Comparison of ENCODE assay signal across 1 cellular context in genomic region chr11:47943721-47944554, GRCh38.
TF ChIP-seq lines count a peak whose summit lies in the region.

No MANE protein-coding gene starts in this region.

TF ChIP-seq in H1, 55 proteins besides CTCF, POLR2A, EP300 and RAD21:
- TF ChIP-seq POU5F1 (IDR thresholded peaks at IDR 0.05; ENCODE audit: low read depth, low read length), result no peak
- no peak for TF ChIP-seq SIX5 (IDR thresholded peaks at IDR 0.05; ENCODE audit: low read depth, low read length)
- TF ChIP-seq EGR1 (IDR thresholded peaks at IDR 0.05; ENCODE audit: borderline replicate concordance, low read depth, low read length), result no peak
- TF ChIP-seq KDM4A (IDR thresholded peaks at IDR 0.05; ENCODE audit: low read depth, low read length, severe bottlenecking), result no peak
- no peak for TF ChIP-seq CBX5 (IDR thresholded peaks at IDR 0.05; ENCODE audit: low read depth, low read length)
- TF ChIP-seq BRCA1 (IDR thresholded peaks at IDR 0.05; ENCODE audit: low read depth, low read length), result no peak
- TF ChIP-seq RFX5 (IDR thresholded peaks at IDR 0.05; ENCODE audit: borderline replicate concordance, low read depth, low read length), result no peak
- TF ChIP-seq RBBP5 (IDR thresholded peaks at IDR 0.05; ENCODE audit: borderline replicate concordance, low read depth, low read length), result no peak
- 0 out of 2 replicates have a peak, but pooled peaks have one; percentile 25 for TF ChIP-seq TAF1 (IDR thresholded peaks at IDR 0.05; ENCODE audit: low read depth, low read length)
- TF ChIP-seq SIN3A (conservative IDR thresholded peaks at IDR 0.05 in 1 of 2, IDR thresholded peaks at IDR 0.05 in 1 of 2; ENCODE audit: low read depth in 1 of 2, low read length in 2 of 2), result no peak
- TF ChIP-seq MAX (IDR thresholded peaks at IDR 0.05), result peak; percentile 56
- TF ChIP-seq ASH2L (IDR thresholded peaks at IDR 0.05; ENCODE audit: low read length), result no peak
